In genomic region chr15:88647362-88648105, GRCh38 we compare ENCODE assay signal across 12 cellular contexts. TPM values are rescaled to one million over a fixed set of nuclear protein-coding genes. Genes with fewer than 3 reads are reported as not detected.
DNase-seq lines count a peak whose midpoint lies in the region; ATAC-seq and TF ChIP-seq lines count a peak whose summit lies in the region.
"Had no signal": no experiment of that assay in that cellular context is flagged by ENCODE, and none has a peak within 500 bp of the region (broad histone marks: within the 10 kb centered on the region; RNA-seq: fewer than 3 reads in every experiment).

No MANE protein-coding gene starts in this region.

- H3K4me3 ChIP-seq in Peyer's patch: no peak overlapping the region
- no peak overlapping the region for H3K4me3 ChIP-seq in dorsolateral prefrontal cortex
- no peak overlapping the region for H3K4me3 ChIP-seq in spleen
- H3K4me3 ChIP-seq: adrenal gland had no signal

- ATAC-seq in GM21360 (IDR thresholded peaks at IDR 0.05; ENCODE audit: unreplicated experiment) (no peak), HG03342 (IDR thresholded peaks at IDR 0.05; ENCODE audit: unreplicated experiment) (no peak)

- H3K27ac ChIP-seq in Peyer's patch (peak overlapping the region; percentile 43 to 70 (median 57)), dorsolateral prefrontal cortex (peak overlapping the region in 56 of 59 donors; percentile 20 to 99 (median 97)), spleen (peak overlapping the region; percentile 17 to 93 (median 72))
- H3K27ac ChIP-seq: 22Rv1, adrenal gland had no signal

- DNase-seq in NCI-H146 (lab: John Stamatoyannopoulos, UW) (peak; percentile 4), NCI-H146 treated with DMSO at 0.1 percent for 48 hours (lab: John Stamatoyannopoulos, UW; ENCODE audit: unreplicated experiment) (no peak), Peyer's patch (peak; percentile 32 to 54 (median 49)), dorsolateral prefrontal cortex (peak in 4 of 10 donors; percentile 8 to 35 (median 18)), spleen (peak; percentile 79)
- no peak for DNase-seq in effector CD8-positive, alpha-beta T cell (lab: John Stamatoyannopoulos, UW)
- DNase-seq: NCI-H1436, SW 1271 had no signal

- TF ChIP-seq CTCF in Peyer's patch (IDR thresholded peaks at IDR 0.05) (no peak), dorsolateral prefrontal cortex (IDR thresholded peaks at IDR 0.05 in 54 of 56, conservative IDR thresholded peaks at IDR 0.05 in 2 of 56; ENCODE audit: low read depth in 1 of 56, partially characterized antibody in 56 of 56) (no peak), spleen (IDR thresholded peaks at IDR 0.05 in 8 of 11, conservative IDR thresholded peaks at IDR 0.05 in 3 of 11) (no peak)

- H3K9me3 ChIP-seq in Peyer's patch (no peaks in the 10 kb centered on the region), spleen (no peaks in the 10 kb centered on the region)
- H3K9me3 ChIP-seq: adrenal gland had no signal

- intact Hi-C loops in dorsolateral prefrontal cortex (cut with DNase I): no loop called here
- intact Hi-C loops in spleen (cut with DNase I; ENCODE audit: low total_unique reads): no loop called here

- no peaks in the 10 kb centered on the region for H3K36me3 ChIP-seq in Peyer's patch
- H3K36me3 ChIP-seq in spleen: peaks cover 0 to 96% (median 8%) of the 10 kb centered on the region in 6 donors
- H3K36me3 ChIP-seq: adrenal gland had no signal

- H3K4me1 ChIP-seq in Peyer's patch (peaks cover 0 to 31% (median 25%) of the 10 kb centered on the region in 4 donors), spleen (peaks cover 32 to 97% (median 84%) of the 10 kb centered on the region in 6 donors)

- 67 to 75% (median 71%) methylated on average over 11 of the region's 11 CpGs for WGBS in spleen, 5 donors

- TF ChIP-seq POLR2A in Peyer's patch (IDR thresholded peaks at IDR 0.05): no peak
- TF ChIP-seq POLR2A in spleen (IDR thresholded peaks at IDR 0.05): no peak

- H3K27me3 ChIP-seq in Peyer's patch (no peaks in the 10 kb centered on the region), dorsolateral prefrontal cortex (no peaks in the 10 kb centered on the region), spleen (replicated peaks in 1 of 7) (no peaks in the 10 kb centered on the region)
- H3K27me3 ChIP-seq: adrenal gland had no signal

RNA-seq across cellular contexts. Expression of gene ISG20, which starts 8.7 kb away (rescaled TPM):
- total RNA-seq in Peyer's patch (10 to 100 TPM; 50.3 to 90.0 (median 70.6) TPM), dorsolateral prefrontal cortex (10 to 100 TPM in 20 of 120 experiments, 1 to 10 TPM in 100; 1.0 to 28.7 (median 6.0) TPM), spleen (100 to 1,000 TPM in 5 of 7 donors, 10 to 100 TPM in 2; 70.5 to 171 (median 127) TPM)
- 100 to 1,000 TPM; 142 to 365 (median 198) TPM for polyA plus RNA-seq in spleen

RNA-seq across cellular contexts. Expression of gene AEN, which starts 26.4 kb away (rescaled TPM):
- 10 to 100 TPM in 2 of 4 donors, 1 to 10 TPM in 2; 9.6 to 17.3 (median 11.5) TPM for total RNA-seq in Peyer's patch
- 10 to 100 TPM in 52 of 120 experiments, 1 to 10 TPM in 68; 3.9 to 18.5 (median 9.6) TPM for total RNA-seq in dorsolateral prefrontal cortex
- total RNA-seq in spleen: 10 to 100 TPM; 20.3 to 40.3 (median 29.5) TPM
- 10 to 100 TPM; 12.9 to 18.6 (median 14.6) TPM for polyA plus RNA-seq in spleen

Comparison
In these comparisons a context has a peak if more than half of its experiments do, and no peak if none do; other contexts are left out.
1. DNase-seq: peak in NCI-H146 (single experiment), Peyer's patch (3 of 3) and spleen (single experiment); none in NCI-H146 treated with DMSO at 0.1 percent for 48 hours (single experiment) and effector CD8-positive, alpha-beta T cell (single experiment).
2. Peak in every context shown above with its lines, with median percentiles within 50 percentile points of each other: H3K27ac ChIP-seq.